Comparison of ENCODE assay signal across 21 cellular contexts in the genomic region with DNA sequence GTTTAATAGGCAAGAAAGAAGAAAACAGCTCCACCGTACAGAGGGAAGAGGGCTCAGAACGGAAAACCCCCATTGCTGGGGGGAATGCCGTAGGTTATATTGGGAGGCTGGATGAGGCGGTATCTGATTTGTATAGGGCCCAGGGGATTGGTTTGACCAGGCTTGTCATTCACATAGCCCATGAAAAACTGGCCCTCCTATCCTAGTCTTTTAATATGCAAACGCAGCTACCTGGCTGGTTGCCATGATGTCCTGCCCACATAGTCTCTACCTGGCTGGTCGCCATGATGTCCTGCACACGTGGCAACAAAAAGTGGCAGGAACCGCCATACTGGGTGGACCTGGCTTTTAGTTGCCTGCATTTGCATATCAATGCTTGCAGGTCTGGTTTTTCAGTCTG.
DNase-seq lines count a peak whose midpoint lies in the region; ATAC-seq, FAIRE-seq and TF ChIP-seq lines count a peak whose summit lies in the region.
"Had no signal": no experiment of that assay in that cellular context is flagged by ENCODE, and none has a peak within 500 bp of the region (broad histone marks: within the 10 kb centered on the region; RNA-seq: fewer than 3 reads in every experiment).

No MANE protein-coding gene starts in this region.

- no peak for TF ChIP-seq EP300 in H1 (IDR thresholded peaks at IDR 0.05; ENCODE audit: borderline replicate concordance in 1 of 2, low read depth in 2 of 2, low read length in 2 of 2)

- no peak overlapping the region for H2AK5ac ChIP-seq in H1 (ENCODE audit: low read depth, low read length)

- H3K4me3 ChIP-seq in H1 (ENCODE audit: extremely low read depth in 1 of 4, insufficient read depth in 2 of 4, low read depth in 3 of 4, low read length in 4 of 4) (no peak overlapping the region), brain microvascular endothelial cell (ENCODE audit: low read depth, low read length) (no peak overlapping the region)
- H3K4me3 ChIP-seq: heart left ventricle, MG63, skin epidermis had no signal

- H2BK120ac ChIP-seq in H1 (replicated peaks; ENCODE audit: low read depth, low read length): no peak overlapping the region

- H3K9ac ChIP-seq in H1 (replicated peaks in 1 of 4; ENCODE audit: extremely low read depth in 1 of 4, low read depth in 3 of 4, low read length in 3 of 4): no peak overlapping the region

- 0 out of 2 replicates have a peak overlapping the region, but pooled peaks have one; percentile 55 for H2BK20ac ChIP-seq in H1 (ENCODE audit: low read length)

- H3K56ac ChIP-seq in H1 (replicated peaks; ENCODE audit: insufficient read length, low read depth, low read length): no peak overlapping the region

- no peak overlapping the region for H4K8ac ChIP-seq in H1 (ENCODE audit: extremely low read depth, insufficient read depth, low read length)

- whole genome bisulfite sequencing in H1 (ENCODE audit: extremely low coverage in 1 of 2, insufficient coverage in 1 of 2, insufficient read length in 1 of 2, insufficient replicate concordance in 2 of 2, low coverage in 1 of 2, low lambda C conversion rate in 2 of 2, missing lambda C conversion rate in 1 of 2), 2 experiments: 83% methylated on average over 8 of the region's 8 CpGs; no CpG with 5 or more reads in 1 of the 2 experiments

- CTCF ChIA-PET in H1 (lab: Charles Lee; ENCODE audit: partially characterized antibody): interaction anchor here (0.6 to 1.1 kb wide), 2 partner anchors 18 to 31 kb away, joined by 3 read pairs; no protein-coding TSS in a partner anchor

- H3K9me3 ChIP-seq in H1 (ENCODE audit: insufficient read depth in 2 of 2, low read depth in 1 of 2, low read length in 1 of 2): no peaks in the 10 kb centered on the region
- H3K9me3 ChIP-seq: Caco-2, heart left ventricle, MG63, neutrophil had no signal

- peaks cover 0 to 5% (median 4%) of the 10 kb centered on the region in 4 experiments; a peak in 3 of 7 replicates for H3K4me1 ChIP-seq in H1 (replicated peaks in 1 of 4; ENCODE audit: control insufficient read depth in 3 of 4, insufficient read depth in 4 of 4, low read length in 3 of 4)
- H3K4me1 ChIP-seq: Caco-2 had no signal

- no peak overlapping the region for H2BK15ac ChIP-seq in H1 (ENCODE audit: low read length)

- H3K4me2 ChIP-seq in H1 (ENCODE audit: insufficient read depth in 1 of 2, low read depth in 2 of 2, low read length in 2 of 2): no peak overlapping the region

- no peaks in the 10 kb centered on the region for H3K79me2 ChIP-seq in H1 (ENCODE audit: control insufficient read depth in 1 of 2, insufficient read depth in 2 of 2, low read length in 2 of 2)

- in situ Hi-C loops in brain microvascular endothelial cell (cut with HindIII; ENCODE audit: low pct_ligation_motif_present, low sequenced_read_pairs): no loop called here

- no peak overlapping the region for H4K5ac ChIP-seq in H1 (ENCODE audit: insufficient read length, low read depth, low read length)

- POLR2A ChIA-PET in H1 (lab: Charles Lee; ENCODE audit: partially characterized antibody): interaction anchor here (1.0 kb wide), 1 partner anchor 22 kb away, joined by 3 read pairs; no protein-coding TSS in a partner anchor

- H2BK5ac ChIP-seq in H1 (ENCODE audit: low read depth, low read length): no peak overlapping the region

- H3K27me3 ChIP-seq in H1 (replicated peaks in 1 of 4; ENCODE audit: control insufficient read depth in 3 of 4, extremely low read depth in 1 of 4, insufficient read depth in 3 of 4, low read length in 3 of 4): no peaks in the 10 kb centered on the region
- no peaks in the 10 kb centered on the region for H3K27me3 ChIP-seq in brain microvascular endothelial cell (replicated peaks)
- H3K27me3 ChIP-seq: heart left ventricle, MG63, neutrophil had no signal

- DNase-seq in DMS 273 (lab: John Stamatoyannopoulos, UW; ENCODE audit: unreplicated experiment) (peak; percentile 69), DMS 273 treated with DMSO at 0.1 percent for 48 hours (lab: John Stamatoyannopoulos, UW) (no peak), NCI-H2081 (lab: John Stamatoyannopoulos, UW) (peak; percentile 73 to 87), H1 (ENCODE audit: low read depth in 1 of 2, low spot score in 2 of 2) (no peak), brain microvascular endothelial cell (no peak)
- DNase-seq in stimulated activated CD4-positive, alpha-beta T cell treated with anti-CD3 and anti-CD28 coated beads, Interleukin-2, amount 100 ng/mL, for 24 hours: no peak
- DNase-seq: activated CD8-positive, alpha-beta memory T cell treated with anti-CD3 and anti-CD28 coated beads, Interleukin-2, amount 10 ng/mL, durations not matched to agents 7 days and 5 days; activated effector memory CD4-positive, alpha-beta T cell treated with anti-CD3 and anti-CD28 coated beads, Interleukin-2, amount 50 U/mL, for 16 hours; Caco-2; heart left ventricle; MG63; NCI-H187 treated with DMSO at 0.1 percent for 48 hours; stimulated activated CD4-positive, alpha-beta T cell treated with anti-CD3 and anti-CD28 coated beads, Interleukin-4, amount 100 ng/mL, for 1 hour; SW 1271 had no signal

- H3K14ac ChIP-seq in H1 (ENCODE audit: insufficient read length): no peak overlapping the region

- ATAC-seq in GM21717 (IDR thresholded peaks at IDR 0.05; ENCODE audit: unreplicated experiment): peak; percentile 41
- ATAC-seq in GM18867 (IDR thresholded peaks at IDR 0.05; ENCODE audit: unreplicated experiment): no peak
- ATAC-seq: activated CD8-positive, alpha-beta memory T cell treated with anti-CD3 and anti-CD28 coated beads, Interleukin-2, amount 10 ng/mL, durations not matched to agents 7 days and 5 days; heart left ventricle had no signal

- no peak overlapping the region for H2BK12ac ChIP-seq in H1 (ENCODE audit: low read depth, low read length)

- no peak overlapping the region for H3K18ac ChIP-seq in H1 (ENCODE audit: extremely low read depth, low read length)

- H4K91ac ChIP-seq in H1 (replicated peaks; ENCODE audit: insufficient read length, low read length): no peak overlapping the region

- H3K36me3 ChIP-seq in H1 (ENCODE audit: control insufficient read depth in 2 of 4, insufficient read depth in 4 of 4, low read length in 3 of 4) (no peaks in the 10 kb centered on the region), brain microvascular endothelial cell (replicated peaks) (no peaks in the 10 kb centered on the region)
- H3K36me3 ChIP-seq: heart left ventricle, MG63, neutrophil had no signal

- H3K23me2 ChIP-seq in H1 (ENCODE audit: low read depth, low read length): no peaks in the 10 kb centered on the region

- no peak for TF ChIP-seq POLR2A in H1 (IDR thresholded peaks at IDR 0.05; ENCODE audit: control extremely low read depth in 1 of 2, low read depth in 2 of 2, low read length in 2 of 2)

- H3K27ac ChIP-seq in H1 (ENCODE audit: low read depth, low read length) (no peak overlapping the region), brain microvascular endothelial cell (no peak overlapping the region)
- H3K27ac ChIP-seq: 22Rv1, heart left ventricle, neutrophil, RWPE1, skin epidermis had no signal

- H4K20me1 ChIP-seq in H1 (replicated peaks in 1 of 2; ENCODE audit: control insufficient read depth in 1 of 2, insufficient read depth in 2 of 2, low read length in 2 of 2): no peaks in the 10 kb centered on the region

- H3K4ac ChIP-seq in H1 (replicated peaks; ENCODE audit: insufficient read length, low read depth, low read length): no peak overlapping the region

- FAIRE-seq in H1 (lab: Jason Lieb, UNC): no peak
- FAIRE-seq: G401.6 had no signal

- TF ChIP-seq CTCF in H1 (IDR thresholded peaks at IDR 0.05; ENCODE audit: control extremely low read depth in 1 of 3, insufficient read depth in 1 of 3, low read depth in 1 of 3, low read length in 3 of 3) (no peak), brain microvascular endothelial cell (IDR thresholded peaks at IDR 0.05; ENCODE audit: low read depth, low read length, missing control alignments) (no peak)

- H2AFZ ChIP-seq in H1 (ENCODE audit: low read length): no peak overlapping the region

- TF ChIP-seq RAD21 in H1 (IDR thresholded peaks at IDR 0.05 in 1 of 2, conservative IDR thresholded peaks at IDR 0.05 in 1 of 2; ENCODE audit: low read depth in 2 of 2, low read length in 2 of 2): no peak

- H3K79me1 ChIP-seq in H1 (ENCODE audit: low read depth, low read length): no peaks in the 10 kb centered on the region

- H3K23ac ChIP-seq in H1 (ENCODE audit: insufficient read length): no peak overlapping the region

TF ChIP-seq in H1, 55 proteins besides CTCF, POLR2A, EP300 and RAD21:
- TF ChIP-seq, protein P1, sequence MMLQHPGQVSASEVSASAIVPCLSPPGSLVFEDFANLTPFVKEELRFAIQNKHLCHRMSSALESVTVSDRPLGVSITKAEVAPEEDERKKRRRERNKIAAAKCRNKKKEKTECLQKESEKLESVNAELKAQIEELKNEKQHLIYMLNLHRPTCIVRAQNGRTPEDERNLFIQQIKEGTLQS (IDR thresholded peaks at IDR 0.05; ENCODE audit: insufficient read depth, low read depth, low read length): no peak
- TF ChIP-seq BRCA1 (IDR thresholded peaks at IDR 0.05; ENCODE audit: low read depth, low read length) (no peak), YY1 (IDR thresholded peaks at IDR 0.05; ENCODE audit: low read depth, low read length) (peak; percentile 84), MAX (IDR thresholded peaks at IDR 0.05) (peak; percentile 59), RNF2 (IDR thresholded peaks at IDR 0.05; ENCODE audit: borderline replicate concordance, low read depth, low read length, missing control alignments, poor library complexity, severe bottlenecking) (no peak)
- TF ChIP-seq, protein P2, sequence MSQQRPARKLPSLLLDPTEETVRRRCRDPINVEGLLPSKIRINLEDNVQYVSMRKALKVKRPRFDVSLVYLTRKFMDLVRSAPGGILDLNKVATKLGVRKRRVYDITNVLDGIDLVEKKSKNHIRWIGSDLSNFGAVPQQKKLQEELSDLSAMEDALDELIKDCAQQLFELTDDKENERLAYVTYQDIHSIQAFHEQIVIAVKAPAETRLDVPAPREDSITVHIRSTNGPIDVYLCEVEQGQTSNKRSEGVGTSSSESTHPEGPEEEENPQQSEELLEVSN (IDR thresholded peaks at IDR 0.05): 0 out of 2 replicates have a peak, but pooled peaks have one; percentile 37

Comparison
In these comparisons a context has a peak if more than half of its experiments do, and no peak if none do; other contexts are left out.
1. DNase-seq: peak in DMS 273 (single experiment) and NCI-H2081 (2 of 2); none in DMS 273 treated with DMSO at 0.1 percent for 48 hours (single experiment), H1 (0 of 2), brain microvascular endothelial cell (single experiment) and stimulated activated CD4-positive, alpha-beta T cell treated with anti-CD3 and anti-CD28 coated beads, Interleukin-2, amount 100 ng/mL, for 24 hours (0 of 2).